ENCODE assay signal across 18 cellular contexts in the genomic region with DNA sequence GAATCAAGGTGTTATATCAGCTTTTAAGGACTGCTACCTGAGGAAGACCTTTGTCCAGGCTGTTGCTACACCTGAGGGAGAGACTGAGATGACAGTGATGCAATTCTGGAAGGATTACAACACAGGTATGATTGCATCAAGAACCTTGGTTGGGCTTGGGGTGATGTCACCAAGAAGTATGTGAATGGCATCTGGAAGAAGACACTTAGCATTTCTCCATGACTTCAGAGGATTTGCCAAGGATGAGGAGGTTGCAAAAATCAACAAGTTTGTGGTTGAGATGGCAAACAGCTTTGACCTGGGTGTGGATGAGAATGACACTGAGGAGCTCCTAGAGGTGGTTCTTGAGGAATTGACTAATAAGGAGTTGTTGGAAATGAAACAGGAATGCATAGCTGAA.
DNase-seq lines count a peak whose midpoint lies in the region; ATAC-seq and TF ChIP-seq lines count a peak whose summit lies in the region.
"Had no signal": no experiment of that assay in that cellular context is flagged by ENCODE, and none has a peak within 500 bp of the region (broad histone marks: within the 10 kb centered on the region; RNA-seq: fewer than 3 reads in every experiment).

No MANE protein-coding gene starts in this region.

- H3K4me3 Mint-ChIP-seq in activated CD8-positive, alpha-beta T cell treated with anti-CD3 and anti-CD28 coated beads, Interleukin-2, amount 10 ng/mL, durations not matched to agents 7 days and 5 days = no peak overlapping the region
- H3K4me3 Mint-ChIP-seq: activated CD4-positive, alpha-beta memory T cell treated with anti-CD3 and anti-CD28 coated beads for 36 hours; activated T-helper 1 cell treated with anti-CD3 and anti-CD28 coated beads, Interleukin-12 subunit alpha, Interleukin-12 subunit beta, Interleukin-2, Interleukin-4 antibody, amounts not matched to agents 30 ng/mL and 10 ng/mL and 1 ng/mL, durations not matched to agents 14 hours and 24 hours and 36 hours; CD8-positive, alpha-beta memory T cell; naive B cell had no signal

- H3K4me3 ChIP-seq in AG04449 (ENCODE audit: low read depth, low read length) (no peak overlapping the region), HEK293 (ENCODE audit: low read depth, low read length) (no peak overlapping the region)
- H3K4me3 ChIP-seq: colonic mucosa, SK-N-MC had no signal

- no peaks in the 10 kb centered on the region for H3K9me3 Mint-ChIP-seq in activated CD8-positive, alpha-beta T cell treated with anti-CD3 and anti-CD28 coated beads, Interleukin-2, amount 10 ng/mL, durations not matched to agents 7 days and 5 days (ENCODE audit: insufficient read depth)

- no peaks in the 10 kb centered on the region for H3K4me1 Mint-ChIP-seq in activated CD8-positive, alpha-beta T cell treated with anti-CD3 and anti-CD28 coated beads, Interleukin-2, amount 10 ng/mL, durations not matched to agents 7 days and 5 days (ENCODE audit: low read depth)
- H3K4me1 Mint-ChIP-seq: CD8-positive, alpha-beta memory T cell; naive B cell had no signal

- H3K4me1 ChIP-seq in HEK293 (ENCODE audit: control insufficient read depth, insufficient read depth, low read length) = no peaks in the 10 kb centered on the region
- H3K4me1 ChIP-seq: colonic mucosa had no signal

- H3K27me3 Mint-ChIP-seq in activated CD8-positive, alpha-beta T cell treated with anti-CD3 and anti-CD28 coated beads, Interleukin-2, amount 10 ng/mL, durations not matched to agents 7 days and 5 days (ENCODE audit: low read depth) = peaks cover 7% of the 10 kb centered on the region
- H3K27me3 Mint-ChIP-seq: activated CD4-positive, alpha-beta memory T cell treated with anti-CD3 and anti-CD28 coated beads for 36 hours had no signal

- no peak for ATAC-seq in activated CD8-positive, alpha-beta T cell treated with anti-CD3 and anti-CD28 coated beads, Interleukin-2, amount 10 ng/mL, durations not matched to agents 7 days and 5 days
- ATAC-seq in HG02623 (IDR thresholded peaks at IDR 0.05; ENCODE audit: unreplicated experiment) (no peak), GM18517 (IDR thresholded peaks at IDR 0.05; ENCODE audit: unreplicated experiment) (no peak)
- ATAC-seq: stimulated activated naive CD8-positive, alpha-beta T cell treated with anti-CD3 and anti-CD28 coated beads, Interleukin-15, Interleukin-2, amounts not matched to agents 100 U/mL and 50 U/mL, for 24 hours had no signal

- H3K27ac Mint-ChIP-seq in activated CD8-positive, alpha-beta T cell treated with anti-CD3 and anti-CD28 coated beads, Interleukin-2, amount 10 ng/mL, durations not matched to agents 7 days and 5 days = no peak overlapping the region
- H3K27ac Mint-ChIP-seq: activated CD4-positive, alpha-beta memory T cell treated with anti-CD3 and anti-CD28 coated beads for 36 hours; activated T-helper 1 cell treated with anti-CD3 and anti-CD28 coated beads, Interleukin-12 subunit alpha, Interleukin-12 subunit beta, Interleukin-2, Interleukin-4 antibody, amounts not matched to agents 30 ng/mL and 10 ng/mL and 1 ng/mL, durations not matched to agents 14 hours and 24 hours and 36 hours; CD8-positive, alpha-beta memory T cell; naive B cell had no signal

- H3K9me3 ChIP-seq in HEK293 (ENCODE audit: control insufficient read depth, insufficient read depth, low read depth, low read length) = no peaks in the 10 kb centered on the region
- H3K9me3 ChIP-seq: colonic mucosa had no signal

- POLR2A ChIA-PET in AG04449 (lab: Yijun Ruan, JAX) (no interaction called here), HEK293 (lab: Yijun Ruan, JAX) (interaction anchor here (1.1 kb wide), 1 partner anchor 67 kb away, joined by 3 read pairs; no protein-coding TSS in a partner anchor)
- POLR2A ChIA-PET in activated CD8-positive, alpha-beta T cell treated with anti-CD3 and anti-CD28 coated beads, Interleukin-2, amount 10 ng/mL, durations not matched to agents 7 days and 5 days (lab: Charles Lee) = no interaction called here

- TF ChIP-seq CTCF in AG04449 (IDR thresholded peaks at IDR 0.05; ENCODE audit: insufficient read depth, low read length, missing control alignments) = no peak
- no peak for TF ChIP-seq CTCF in HEK293 (tag by site-specific recombination; IDR thresholded peaks at IDR 0.05)

- in situ Hi-C loops in T47D (cut with HindIII; ENCODE audit: low pct_unique_long_range_greater_than_20kb, low sequenced_read_pairs) = no loop called here

- no peaks in the 10 kb centered on the region for H3K36me3 Mint-ChIP-seq in activated CD8-positive, alpha-beta T cell treated with anti-CD3 and anti-CD28 coated beads, Interleukin-2, amount 10 ng/mL, durations not matched to agents 7 days and 5 days (ENCODE audit: low read depth)
- H3K36me3 Mint-ChIP-seq: activated CD4-positive, alpha-beta memory T cell treated with anti-CD3 and anti-CD28 coated beads for 36 hours; naive B cell had no signal

- no peak overlapping the region for H3K27ac ChIP-seq in HEK293 (ENCODE audit: extremely low read depth, low read depth, low read length)
- H3K27ac ChIP-seq: colonic mucosa, SK-N-MC had no signal

- DNase-seq in AG04449 (ENCODE audit: low read depth, low spot score) (peak; percentile 40), T47D (ENCODE audit: low read depth in 1 of 2, low spot score in 1 of 2) (peak; percentile 33 to 60), kidney tubule cell (ENCODE audit: low spot score) (peak; percentile 76), HK-2 (ENCODE audit: unreplicated experiment) (no peak)
- no peak for DNase-seq in activated CD8-positive, alpha-beta T cell treated with anti-CD3 and anti-CD28 coated beads, Interleukin-2, amount 10 ng/mL, durations not matched to agents 7 days and 5 days
- DNase-seq: activated CD4-positive, alpha-beta memory T cell treated with anti-CD3 and anti-CD28 coated beads for 36 hours; CD8-positive, alpha-beta memory T cell; colonic mucosa; hypothalamus; naive B cell; NCI-H1436; NCI-H2227 treated with DMSO at 0.1 percent for 48 hours; stimulated activated naive CD8-positive, alpha-beta T cell treated with anti-CD3 and anti-CD28 coated beads, Interleukin-15, Interleukin-2, amounts not matched to agents 100 U/mL and 50 U/mL, for 24 hours had no signal

- CTCF ChIA-PET in AG04449 (lab: Yijun Ruan, JAX) (no interaction called here), HEK293 (lab: Yijun Ruan, JAX) (no interaction called here)
- CTCF ChIA-PET in activated CD8-positive, alpha-beta T cell treated with anti-CD3 and anti-CD28 coated beads, Interleukin-2, amount 10 ng/mL, durations not matched to agents 7 days and 5 days (lab: Charles Lee) = no interaction called here

- no peaks in the 10 kb centered on the region for H3K36me3 ChIP-seq in HEK293 (ENCODE audit: control insufficient read depth in 2 of 2, insufficient read depth in 1 of 2, low read length in 2 of 2)
- H3K36me3 ChIP-seq: colonic mucosa had no signal

TF ChIP-seq in HEK293, 187 proteins besides CTCF, POLR2A, EP300 and RAD21:
- TF ChIP-seq, protein P1, sequence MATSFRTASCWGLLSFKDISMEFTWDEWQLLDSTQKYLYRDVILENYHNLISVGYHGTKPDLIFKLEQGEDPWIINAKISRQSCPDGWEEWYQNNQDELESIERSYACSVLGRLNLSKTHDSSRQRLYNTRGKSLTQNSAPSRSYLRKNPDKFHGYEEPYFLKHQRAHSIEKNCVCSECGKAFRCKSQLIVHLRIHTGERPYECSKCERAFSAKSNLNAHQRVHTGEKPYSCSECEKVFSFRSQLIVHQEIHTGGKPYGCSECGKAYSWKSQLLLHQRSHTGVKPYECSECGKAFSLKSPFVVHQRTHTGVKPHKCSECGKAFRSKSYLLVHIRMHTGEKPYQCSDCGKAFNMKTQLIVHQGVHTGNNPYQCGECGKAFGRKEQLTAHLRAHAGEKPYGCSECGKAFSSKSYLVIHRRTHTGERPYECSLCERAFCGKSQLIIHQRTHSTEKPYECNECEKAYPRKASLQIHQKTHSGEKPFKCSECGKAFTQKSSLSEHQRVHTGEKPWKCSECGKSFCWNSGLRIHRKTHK (tag by site-specific recombination; IDR thresholded peaks at IDR 0.05) = no peak
- TF ChIP-seq, protein P2, sequence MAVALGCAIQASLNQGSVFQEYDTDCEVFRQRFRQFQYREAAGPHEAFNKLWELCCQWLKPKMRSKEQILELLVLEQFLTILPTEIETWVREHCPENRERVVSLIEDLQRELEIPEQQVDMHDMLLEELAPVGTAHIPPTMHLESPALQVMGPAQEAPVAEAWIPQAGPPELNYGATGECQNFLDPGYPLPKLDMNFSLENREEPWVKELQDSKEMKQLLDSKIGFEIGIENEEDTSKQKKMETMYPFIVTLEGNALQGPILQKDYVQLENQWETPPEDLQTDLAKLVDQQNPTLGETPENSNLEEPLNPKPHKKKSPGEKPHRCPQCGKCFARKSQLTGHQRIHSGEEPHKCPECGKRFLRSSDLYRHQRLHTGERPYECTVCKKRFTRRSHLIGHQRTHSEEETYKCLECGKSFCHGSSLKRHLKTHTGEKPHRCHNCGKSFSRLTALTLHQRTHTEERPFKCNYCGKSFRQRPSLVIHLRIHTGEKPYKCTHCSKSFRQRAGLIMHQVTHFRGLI (tag by site-specific recombination; IDR thresholded peaks at IDR 0.05) = peak; percentile 38; the same call in 1 of the 2 replicates
- no peak for TF ChIP-seq HOXC10 (CRISPR knock-in tag; IDR thresholded peaks at IDR 0.05)
- TF ChIP-seq ZNF610 (tag by site-specific recombination; IDR thresholded peaks at IDR 0.05; ENCODE audit: borderline replicate concordance) = no peak
- TF ChIP-seq, protein P3, sequence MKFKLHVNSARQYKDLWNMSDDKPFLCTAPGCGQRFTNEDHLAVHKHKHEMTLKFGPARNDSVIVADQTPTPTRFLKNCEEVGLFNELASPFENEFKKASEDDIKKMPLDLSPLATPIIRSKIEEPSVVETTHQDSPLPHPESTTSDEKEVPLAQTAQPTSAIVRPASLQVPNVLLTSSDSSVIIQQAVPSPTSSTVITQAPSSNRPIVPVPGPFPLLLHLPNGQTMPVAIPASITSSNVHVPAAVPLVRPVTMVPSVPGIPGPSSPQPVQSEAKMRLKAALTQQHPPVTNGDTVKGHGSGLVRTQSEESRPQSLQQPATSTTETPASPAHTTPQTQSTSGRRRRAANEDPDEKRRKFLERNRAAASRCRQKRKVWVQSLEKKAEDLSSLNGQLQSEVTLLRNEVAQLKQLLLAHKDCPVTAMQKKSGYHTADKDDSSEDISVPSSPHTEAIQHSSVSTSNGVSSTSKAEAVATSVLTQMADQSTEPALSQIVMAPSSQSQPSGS (tag by site-specific recombination; IDR thresholded peaks at IDR 0.05; ENCODE audit: low read depth) = 0 out of 2 replicates have a peak, but pooled peaks have one; percentile 29
- no peak for TF ChIP-seq KLF10 (tag by site-specific recombination; IDR thresholded peaks at IDR 0.05)
- no peak for TF ChIP-seq ZNF157 (tag by site-specific recombination; IDR thresholded peaks at IDR 0.05)
- no peak for TF ChIP-seq GLI4 (tag by site-specific recombination; IDR thresholded peaks at IDR 0.05)
- TF ChIP-seq ZNF837 (tag by site-specific recombination; IDR thresholded peaks at IDR 0.05) = no peak

Comparison
In these comparisons a context has a peak if more than half of its experiments do, and no peak if none do; other contexts are left out.
1. DNase-seq: peak in AG04449 (single experiment), T47D (2 of 2) and kidney tubule cell (single experiment); none in HK-2 (single experiment) and activated CD8-positive, alpha-beta T cell treated with anti-CD3 and anti-CD28 coated beads, Interleukin-2, amount 10 ng/mL, durations not matched to agents 7 days and 5 days (single experiment).